Comparison of ENCODE assay signal across 21 cellular contexts in genomic region chr10:43318978-43319965, GRCh38. TPM values are rescaled to one million over a fixed set of nuclear protein-coding genes. Genes with fewer than 3 reads are reported as not detected.
"Had no signal": no experiment of that assay in that cellular context is flagged by ENCODE, and none has a peak within 500 bp of the region (broad histone marks: within the 10 kb centered on the region; RNA-seq: fewer than 3 reads in every experiment).

No MANE protein-coding gene starts in this region.

- H3K27me3 ChIP-seq: body of pancreas, right atrium auricular region, tibial nerve had no signal

- H3K4me3 ChIP-seq: body of pancreas, gastroesophageal sphincter, right atrium auricular region, smooth muscle cell, tibial nerve had no signal

- ATAC-seq: activated T-helper 17 cell treated with anti-CD3 and anti-CD28 coated beads, Interleukin-2, amount 50 U/mL, for 72 hours; body of pancreas; gastroesophageal sphincter; stimulated activated naive B cell treated with anti-CD40 and anti-IgM and Interleukin-4, amounts not matched to agents 10 μg/mL and 1 μg/mL and 100 μg/mL, for 72 hours; T-cell had no signal

- H3K27ac ChIP-seq: body of pancreas, gastroesophageal sphincter, right atrium auricular region, tibial nerve had no signal

- DNase-seq: activated B cell treated with CpG ODN at 0.5 μM for 24 hours; activated CD4-positive, alpha-beta T cell treated with anti-CD3 and anti-CD28 coated beads, Interleukin-2, amount 10 ng/mL, durations not matched to agents 7 days and 5 days; activated naive CD4-positive, alpha-beta T cell treated with anti-CD3 and anti-CD28 coated beads for 36 hours; activated T-cell treated with anti-CD3 and anti-CD28 coated beads for 4 hours; body of pancreas; cortex of kidney; effector CD8-positive, alpha-beta T cell; stimulated activated naive B cell treated with anti-CD40 and anti-IgM and Interleukin-4, amounts not matched to agents 10 μg/mL and 1 μg/mL and 100 μg/mL, for 72 hours; T-cell; T1000 had no signal

- H3K36me3 ChIP-seq: gastroesophageal sphincter, right atrium auricular region, tibial nerve had no signal

- H3K9me3 ChIP-seq: body of pancreas, gastroesophageal sphincter, right atrium auricular region, tibial nerve had no signal

RNA-seq across cellular contexts. Expression of gene FXYD4, which starts 52.2 kb away (rescaled TPM):
- total RNA-seq: activated B cell treated with CpG ODN at 0.5 μM for 24 hours; activated CD4-positive, alpha-beta T cell treated with anti-CD3 and anti-CD28 coated beads, Interleukin-2, amount 10 ng/mL, durations not matched to agents 7 days and 5 days; activated CD8-positive, alpha-beta memory T cell treated with anti-CD3 and anti-CD28 coated beads for 36 hours; activated naive CD4-positive, alpha-beta T cell treated with anti-CD3 and anti-CD28 coated beads for 36 hours; activated T-helper 17 cell treated with anti-CD3 and anti-CD28 coated beads, Interleukin-2, amount 50 U/mL, for 72 hours; body of pancreas; fibroblast of lung; gastroesophageal sphincter; liver; neural crest cell; right atrium auricular region; smooth muscle cell; subcutaneous adipose tissue; T-cell; tibial nerve had no signal
- polyA plus RNA-seq: fibroblast of lung, keratinocyte, liver, smooth muscle cell had no signal

RNA-seq across cellular contexts. Expression of gene RASGEF1A, which starts 52.4 kb away (rescaled TPM):
- total RNA-seq: activated naive CD4-positive, alpha-beta T cell treated with anti-CD3 and anti-CD28 coated beads for 36 hours had no signal
